ENCODE assay signal across 8 cellular contexts in the genomic region with DNA sequence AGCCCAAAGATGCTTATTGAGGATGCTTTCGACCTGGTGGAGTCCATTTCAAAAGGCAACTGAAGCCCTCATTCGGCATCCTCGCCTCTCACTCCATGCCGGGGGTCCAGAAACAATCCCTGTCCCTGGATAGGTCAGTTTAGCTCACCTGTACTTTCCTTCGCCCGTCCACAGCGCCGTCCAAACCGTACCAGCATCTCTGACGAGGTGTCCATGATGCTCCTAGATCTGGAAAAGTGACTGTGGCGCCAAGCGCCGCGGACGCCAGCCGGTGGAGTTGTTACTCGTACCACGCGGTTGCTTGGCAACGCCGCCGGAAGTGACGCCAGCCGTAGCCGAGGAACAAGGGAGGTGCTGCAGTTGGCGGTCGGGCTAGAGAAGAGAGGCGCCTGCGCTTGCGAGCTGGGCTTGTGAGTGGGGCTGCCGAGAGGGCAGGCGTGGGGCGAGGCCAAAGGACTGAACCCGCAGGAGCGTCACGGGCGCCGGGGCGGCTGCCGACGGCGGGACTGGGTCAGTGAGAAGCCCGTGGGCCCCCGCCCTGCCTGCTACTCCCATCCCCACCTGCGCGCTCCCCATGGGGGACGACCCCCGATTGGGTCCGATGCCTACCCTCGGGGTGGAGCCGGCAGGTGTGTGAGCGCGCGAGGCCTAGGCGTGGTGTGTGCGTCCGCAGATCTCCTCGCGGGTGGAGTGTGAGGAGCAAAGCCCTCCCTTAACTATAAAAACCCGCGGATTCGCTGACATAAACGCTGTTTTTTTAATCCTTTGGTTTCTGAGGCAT.
A peak's percentile ranks its signal among the peaks of the same experiment; 100 is the strongest.
DNase-seq lines count a peak whose midpoint lies in the region; ATAC-seq and TF ChIP-seq lines count a peak whose summit lies in the region.

A gene with protein sequence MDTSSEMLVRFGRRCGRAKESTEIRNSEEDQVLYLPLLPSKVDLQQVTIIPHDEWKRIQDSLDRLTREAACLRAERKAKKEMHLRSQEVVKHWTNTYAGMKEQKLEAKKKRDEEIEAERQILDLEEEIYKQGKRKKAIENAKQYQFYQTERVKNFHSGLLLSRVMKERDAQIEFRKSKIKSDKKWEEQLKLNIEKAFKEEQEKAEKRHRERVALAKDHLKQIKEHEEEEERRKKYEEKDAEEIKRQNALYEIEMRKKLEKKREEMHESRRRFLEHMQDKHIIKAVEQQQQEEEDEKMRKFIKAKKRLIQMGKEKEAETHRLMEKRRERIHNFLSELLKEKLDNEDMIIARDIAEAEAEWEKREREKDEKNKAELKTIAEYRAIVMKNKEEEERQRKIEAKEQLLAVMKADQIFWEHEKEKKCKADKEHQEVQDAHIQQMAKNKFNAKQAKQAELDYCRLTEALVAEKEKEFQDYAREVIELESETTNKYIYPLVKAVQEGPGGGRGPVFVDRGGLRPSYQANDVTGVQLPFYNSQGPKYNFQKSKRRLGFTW (minus strand): TSS at position 293 of the 781 bp plus-strand sequence. CDS start 78 bp downstream, at position 215.
A gene with protein sequence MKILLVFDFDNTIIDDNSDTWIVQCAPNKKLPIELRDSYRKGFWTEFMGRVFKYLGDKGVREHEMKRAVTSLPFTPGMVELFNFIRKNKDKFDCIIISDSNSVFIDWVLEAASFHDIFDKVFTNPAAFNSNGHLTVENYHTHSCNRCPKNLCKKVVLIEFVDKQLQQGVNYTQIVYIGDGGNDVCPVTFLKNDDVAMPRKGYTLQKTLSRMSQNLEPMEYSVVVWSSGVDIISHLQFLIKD (plus strand): TSS at position 357 of the 781 bp plus-strand sequence. CDS start 6,503 bp downstream, outside the sequence.

- H3K4me2 ChIP-seq in OCI-LY1 (ENCODE audit: low read length) = peak within 1 kb of the TSS; percentile 93

- H3K9ac ChIP-seq in OCI-LY1 (ENCODE audit: low read length) = peak within 1 kb of the TSS; percentile 74

- no peaks in the 10 kb centered on the region for H4K20me1 ChIP-seq in OCI-LY1 (ENCODE audit: insufficient read depth, low read length)

- no peaks in the 10 kb centered on the region for H3K79me2 ChIP-seq in OCI-LY1 (ENCODE audit: insufficient read depth, low read length)

- no peak for TF ChIP-seq CTCF in OCI-LY1 (IDR thresholded peaks at IDR 0.05; ENCODE audit: low read length)

- peak within 1 kb of the TSS; percentile 70; the same call in 1 of the 2 replicates for H2AFZ ChIP-seq in OCI-LY1 (ENCODE audit: low read length)

- H3K27me3 ChIP-seq in OCI-LY1 (ENCODE audit: insufficient read depth, low read length) = no peaks in the 10 kb centered on the region

- H3K4me3 ChIP-seq in OCI-LY1 (ENCODE audit: low read depth, low read length, poor library complexity, severe bottlenecking) = peak within 1 kb of the TSS; percentile 69

- H3K4me1 ChIP-seq in OCI-LY1 (ENCODE audit: insufficient read depth, low read length, severe bottlenecking) = peaks cover 18% of the 10 kb centered on the region

- no peak within 1 kb of the TSS for H3K27ac ChIP-seq in OCI-LY1 (ENCODE audit: low read depth, low read length, poor library complexity, severe bottlenecking)

- no peaks in the 10 kb centered on the region for H3K9me3 ChIP-seq in OCI-LY1 (ENCODE audit: low read length)

- H3K9me2 ChIP-seq in OCI-LY1 (ENCODE audit: low read depth, low read length) = no peaks in the 10 kb centered on the region

- ATAC-seq in GM21526 (IDR thresholded peaks at IDR 0.05; ENCODE audit: low FRiP score, unreplicated experiment) = peak; percentile 100

- no peaks in the 10 kb centered on the region for H3F3A ChIP-seq in OCI-LY1 (ENCODE audit: insufficient read depth, low read length)

- DNase-seq in DMS 273 (lab: John Stamatoyannopoulos, UW; ENCODE audit: unreplicated experiment) (peak; percentile 99), HuH-7 (ENCODE audit: low spot score) (peak; percentile 89), activated T-cell treated with anti-CD3 and anti-CD28 coated beads for 1 hour (ENCODE audit: low read depth) (peak; percentile 98), epidermal melanocyte (ENCODE audit: insufficient read length, low spot score) (peak; percentile 83), midbrain (lab: John Stamatoyannopoulos, UW) (peak; percentile 96)
- DNase-seq in stimulated activated CD8-positive, alpha-beta memory T cell treated with anti-CD3 and anti-CD28 coated beads, Interleukin-15, amount 100 ng/mL, for 48 hours (ENCODE audit: low read depth in 2 of 2) = peak; percentile 98

- peaks cover 5% of the 10 kb centered on the region; the same call in 1 of the 2 replicates for H3K36me3 ChIP-seq in OCI-LY1 (ENCODE audit: insufficient read depth, low read length)
